ENCODE assay signal across 12 cellular contexts in the genomic region with DNA sequence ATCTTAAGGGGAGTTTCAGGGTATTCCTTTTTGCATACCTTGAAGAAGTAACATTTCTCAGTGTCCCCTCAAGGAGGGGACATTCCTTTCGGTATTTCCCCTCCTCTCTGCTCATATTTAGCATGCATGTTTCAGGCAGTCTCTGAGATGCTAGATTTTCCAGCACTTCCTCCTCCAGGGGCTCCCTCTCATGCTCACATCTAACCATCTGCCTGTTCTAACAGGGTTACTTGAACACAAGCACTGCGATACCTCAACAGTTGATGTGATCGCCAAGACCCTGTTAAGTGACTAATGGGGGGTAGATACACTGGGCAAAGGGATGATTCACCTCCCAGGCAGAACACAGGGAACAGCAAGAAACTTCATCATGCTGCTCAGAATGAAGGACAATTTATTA. TPM values are rescaled to one million over a fixed set of nuclear protein-coding genes. Genes with fewer than 3 reads are reported as not detected.
DNase-seq lines count a peak whose midpoint lies in the region; ATAC-seq and TF ChIP-seq lines count a peak whose summit lies in the region.
"Had no signal": no experiment of that assay in that cellular context is flagged by ENCODE, and none has a peak within 500 bp of the region (broad histone marks: within the 10 kb centered on the region; RNA-seq: fewer than 3 reads in every experiment).

No MANE protein-coding gene starts in this region.

- no peak overlapping the region for H3K27ac Mint-ChIP-seq in GM23338

- peaks cover 5% of the 10 kb centered on the region for H3K27me3 Mint-ChIP-seq in GM23338 (ENCODE audit: insufficient read depth, low read depth, poor library complexity)

- no peaks in the 10 kb centered on the region for H3K4me1 Mint-ChIP-seq in GM23338

- no peak for TF ChIP-seq EP300 in ovary (IDR thresholded peaks at IDR 0.05)

- no peak for TF ChIP-seq CTCF in GM12865 (IDR thresholded peaks at IDR 0.05; ENCODE audit: insufficient read depth, low read depth, low read length, missing control alignments)
- no peak for TF ChIP-seq CTCF in GM20000 (IDR thresholded peaks at IDR 0.05; ENCODE audit: extremely low read depth, missing control alignments)
- TF ChIP-seq CTCF in GM23338 (conservative IDR thresholded peaks at IDR 0.05; ENCODE audit: low read depth in 2 of 2) = no peak
- TF ChIP-seq CTCF in ovary (IDR thresholded peaks at IDR 0.05) = no peak

- ATAC-seq in GM23338 = no peak
- ATAC-seq in GM18505 (IDR thresholded peaks at IDR 0.05; ENCODE audit: unreplicated experiment) = no peak
- ATAC-seq: left lobe of liver, psoas muscle, Right ventricle myocardium inferior had no signal

- H3K4me2 ChIP-seq in Karpas-422 (ENCODE audit: low read depth, low read length, poor library complexity, severe bottlenecking) = no peak overlapping the region
- H3K4me2 ChIP-seq in GM23338 = no peak overlapping the region

- no peaks in the 10 kb centered on the region for H3K9me3 ChIP-seq in Karpas-422 (ENCODE audit: low read length)
- no peaks in the 10 kb centered on the region for H3K9me3 ChIP-seq in ovary
- H3K9me3 ChIP-seq: psoas muscle had no signal

- TF ChIP-seq POLR2A in ovary (IDR thresholded peaks at IDR 0.05) (no peak), GM18505 (IDR thresholded peaks at IDR 0.05; ENCODE audit: borderline replicate concordance, extremely low read depth, insufficient read depth, insufficient read length) (no peak)

- H3K4me3 Mint-ChIP-seq in GM23338 = no peak overlapping the region

- no peaks in the 10 kb centered on the region for H3K36me3 ChIP-seq in Karpas-422 (ENCODE audit: insufficient read depth, low read length)
- H3K36me3 ChIP-seq in GM23338 (ENCODE audit: insufficient read depth) = no peaks in the 10 kb centered on the region
- no peaks in the 10 kb centered on the region for H3K36me3 ChIP-seq in ovary
- H3K36me3 ChIP-seq: cardiac muscle cell had no signal

- DNase-seq in GM12865 (ENCODE audit: low read depth) = peak; percentile 58
- peak; percentile 46 for DNase-seq in GM20000 (ENCODE audit: low spot score)
- no peak for DNase-seq in Karpas-422
- DNase-seq in germinal center (ENCODE audit: low spot score) = peak; percentile 47
- DNase-seq in GM23338 (ENCODE audit: low spot score) = no peak
- DNase-seq in ovary = no peak
- DNase-seq: NCI-H2081, psoas muscle had no signal

- H4K20me1 ChIP-seq in Karpas-422 (ENCODE audit: insufficient read depth, low read depth, low read length) (no peaks in the 10 kb centered on the region), GM23338 (replicated peaks; ENCODE audit: insufficient read depth) (no peaks in the 10 kb centered on the region)

- no peaks in the 10 kb centered on the region for H3K79me2 ChIP-seq in Karpas-422 (ENCODE audit: low read length)
- no peaks in the 10 kb centered on the region for H3K79me2 ChIP-seq in GM23338 (replicated peaks; ENCODE audit: insufficient read depth)

- H3K4me1 ChIP-seq in Karpas-422 (ENCODE audit: low read length) = no peaks in the 10 kb centered on the region
- no peaks in the 10 kb centered on the region for H3K4me1 ChIP-seq in GM23338 (ENCODE audit: insufficient read depth)
- no peaks in the 10 kb centered on the region for H3K4me1 ChIP-seq in ovary (ENCODE audit: insufficient read depth)
- H3K4me1 ChIP-seq: psoas muscle had no signal

- H3K27me3 ChIP-seq in Karpas-422 (ENCODE audit: low read length) (no peaks in the 10 kb centered on the region; the same call in 1 of the 2 replicates), GM23338 (ENCODE audit: insufficient read depth) (no peaks in the 10 kb centered on the region), ovary (no peaks in the 10 kb centered on the region)
- H3K27me3 ChIP-seq: cardiac muscle cell had no signal

- no peak overlapping the region for H3K4me3 ChIP-seq in GM12865 (ENCODE audit: low read depth, low read length)
- H3K4me3 ChIP-seq in Karpas-422 (ENCODE audit: low read length) = no peak overlapping the region
- H3K4me3 ChIP-seq in GM23338 = no peak overlapping the region
- H3K4me3 ChIP-seq in ovary = no peak overlapping the region
- H3K4me3 ChIP-seq: cardiac muscle cell, psoas muscle had no signal

- peaks cover 12% of the 10 kb centered on the region for H3K36me3 Mint-ChIP-seq in GM23338 (ENCODE audit: low read depth)

- no peak overlapping the region for H3K9ac ChIP-seq in Karpas-422 (ENCODE audit: low read length)

- H3F3A ChIP-seq in GM23338 (replicated peaks; ENCODE audit: low read depth) = no peaks in the 10 kb centered on the region

- H3K9me3 Mint-ChIP-seq in GM23338 = peaks cover 19% of the 10 kb centered on the region

- no peak overlapping the region for H3K27ac ChIP-seq in Karpas-422 (ENCODE audit: low read length)
- H3K27ac ChIP-seq in GM23338 (ENCODE audit: low read depth) = no peak overlapping the region
- no peak overlapping the region for H3K27ac ChIP-seq in ovary
- H3K27ac ChIP-seq: cardiac muscle cell, psoas muscle had no signal

- peak overlapping the region; percentile 50; the same call in 1 of the 2 replicates for H2AFZ ChIP-seq in Karpas-422 (ENCODE audit: low read length)
- H2AFZ ChIP-seq in GM23338 = no peak overlapping the region

- intact Hi-C loops in ovary (cut with DNase I) = no loop called here

- WGBS in ovary, 3 donors = 92 to 93% (median 92%) methylated on average over 3 of the region's 3 CpGs

- H3K9me2 ChIP-seq in Karpas-422 (replicated peaks; ENCODE audit: insufficient read depth, low read length) (no peaks in the 10 kb centered on the region), GM23338 (ENCODE audit: insufficient read depth) (0 out of 2 replicates have a peak, but pooled peaks cover 4% of the 10 kb centered on the region)

TF ChIP-seq in GM23338, 12 proteins besides CTCF, POLR2A, EP300 and RAD21:
- TF ChIP-seq, protein P1, sequence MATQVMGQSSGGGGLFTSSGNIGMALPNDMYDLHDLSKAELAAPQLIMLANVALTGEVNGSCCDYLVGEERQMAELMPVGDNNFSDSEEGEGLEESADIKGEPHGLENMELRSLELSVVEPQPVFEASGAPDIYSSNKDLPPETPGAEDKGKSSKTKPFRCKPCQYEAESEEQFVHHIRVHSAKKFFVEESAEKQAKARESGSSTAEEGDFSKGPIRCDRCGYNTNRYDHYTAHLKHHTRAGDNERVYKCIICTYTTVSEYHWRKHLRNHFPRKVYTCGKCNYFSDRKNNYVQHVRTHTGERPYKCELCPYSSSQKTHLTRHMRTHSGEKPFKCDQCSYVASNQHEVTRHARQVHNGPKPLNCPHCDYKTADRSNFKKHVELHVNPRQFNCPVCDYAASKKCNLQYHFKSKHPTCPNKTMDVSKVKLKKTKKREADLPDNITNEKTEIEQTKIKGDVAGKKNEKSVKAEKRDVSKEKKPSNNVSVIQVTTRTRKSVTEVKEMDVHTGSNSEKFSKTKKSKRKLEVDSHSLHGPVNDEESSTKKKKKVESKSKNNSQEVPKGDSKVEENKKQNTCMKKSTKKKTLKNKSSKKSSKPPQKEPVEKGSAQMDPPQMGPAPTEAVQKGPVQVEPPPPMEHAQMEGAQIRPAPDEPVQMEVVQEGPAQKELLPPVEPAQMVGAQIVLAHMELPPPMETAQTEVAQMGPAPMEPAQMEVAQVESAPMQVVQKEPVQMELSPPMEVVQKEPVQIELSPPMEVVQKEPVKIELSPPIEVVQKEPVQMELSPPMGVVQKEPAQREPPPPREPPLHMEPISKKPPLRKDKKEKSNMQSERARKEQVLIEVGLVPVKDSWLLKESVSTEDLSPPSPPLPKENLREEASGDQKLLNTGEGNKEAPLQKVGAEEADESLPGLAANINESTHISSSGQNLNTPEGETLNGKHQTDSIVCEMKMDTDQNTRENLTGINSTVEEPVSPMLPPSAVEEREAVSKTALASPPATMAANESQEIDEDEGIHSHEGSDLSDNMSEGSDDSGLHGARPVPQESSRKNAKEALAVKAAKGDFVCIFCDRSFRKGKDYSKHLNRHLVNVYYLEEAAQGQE (IDR thresholded peaks at IDR 0.05; ENCODE audit: unreplicated experiment) = no peak
- no peak for TF ChIP-seq ZNF331 (CRISPR knock-in tag; IDR thresholded peaks at IDR 0.05; ENCODE audit: low read depth)
TF ChIP-seq in GM23338: peak in this region for 0.

RNA-seq across cellular contexts. Expression of a gene that starts 12.9 kb away (rescaled TPM):
- total RNA-seq in Karpas-422 (2014; rRNA removed; shearing (Covaris generic); ENCODE audit: low replicate concordance) = 80.1 and 102 TPM in 2 replicates
- total RNA-seq in GM23338 (2014; rRNA removed; shearing (Covaris generic)) = 328 and 369 TPM in 2 replicates
- polyA plus RNA-seq in GM23338 (2016; fragmentation: Nextera tagmentation; extraction: Ambion mirVana) = 147 and 157 TPM in 2 replicates
- total RNA-seq in ovary = 10 to 100 TPM; 25.5 to 41.8 (median 37.1) TPM
- polyA plus RNA-seq in ovary = 10 to 100 TPM; 34.3 to 43.8 TPM

RNA-seq across cellular contexts. Expression of a gene that starts 53.1 kb away (rescaled TPM):
- not detected in 2 replicates for total RNA-seq in Karpas-422 (2014; rRNA removed; shearing (Covaris generic); ENCODE audit: low replicate concordance)
- total RNA-seq in GM23338 (2014; rRNA removed; shearing (Covaris generic)) = not detected in 2 replicates
- polyA plus RNA-seq in GM23338 (2016; fragmentation: Nextera tagmentation; extraction: Ambion mirVana) (0.35 TPM in 1 of 2 replicates, not detected in the other), ovary (not detected)
- not detected for total RNA-seq in ovary
- total RNA-seq: cardiac muscle cell, left lobe of liver, psoas muscle, Right ventricle myocardium inferior had no signal
- polyA plus RNA-seq: cardiac muscle cell, psoas muscle had no signal

Comparison
In these comparisons a context has a peak if more than half of its experiments do, and no peak if none do; other contexts are left out.
1. DNase-seq: peak in GM12865 (single experiment), GM20000 (single experiment) and germinal center (single experiment); none in Karpas-422 (single experiment), GM23338 (single experiment) and ovary (0 of 5).